Comparison of ENCODE assay signal across 9 cellular contexts in the genomic region with DNA sequence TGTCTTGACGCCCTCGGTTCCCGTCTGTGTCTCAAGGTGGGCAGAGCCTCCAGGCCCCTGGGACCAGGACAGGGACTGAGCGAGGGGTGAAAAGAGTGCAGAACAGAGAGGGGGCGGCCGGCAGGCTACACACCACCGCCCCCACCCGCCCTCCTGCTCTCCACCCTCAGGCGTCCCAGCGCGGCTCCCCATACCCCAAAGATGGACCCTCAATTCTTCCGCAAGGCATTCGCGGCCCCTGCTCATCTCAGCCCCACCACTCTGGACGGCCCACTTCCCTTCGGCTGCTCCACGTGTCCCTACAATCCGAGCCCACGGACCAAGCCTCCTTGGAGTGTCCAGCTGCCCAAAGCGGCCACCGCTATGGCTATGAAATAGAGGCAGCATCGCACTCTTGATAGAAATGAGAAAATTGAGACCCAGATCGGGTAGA. TPM values are rescaled to one million over a fixed set of nuclear protein-coding genes. Genes with fewer than 3 reads are reported as not detected.
DNase-seq lines count a peak whose midpoint lies in the region; ATAC-seq, FAIRE-seq and TF ChIP-seq lines count a peak whose summit lies in the region.
"Had no signal": no experiment of that assay in that cellular context is flagged by ENCODE, and none has a peak within 500 bp of the region (broad histone marks: within the 10 kb centered on the region; RNA-seq: fewer than 3 reads in every experiment).

No MANE protein-coding gene starts in this region.

- TF ChIP-seq CTCF in GM12864 (IDR thresholded peaks at IDR 0.05; ENCODE audit: low read depth, low read length, missing control alignments) (no peak), RWPE2 (IDR thresholded peaks at IDR 0.05; ENCODE audit: poor library complexity, severe bottlenecking) (no peak), fibroblast of mammary gland (conservative IDR thresholded peaks at IDR 0.05; ENCODE audit: control insufficient read depth, insufficient read depth, low read depth, low read length) (no peak), retinal pigment epithelial cell (conservative IDR thresholded peaks at IDR 0.05; ENCODE audit: low read depth, low read length) (no peak)

- H3K27ac ChIP-seq in RWPE2 (ENCODE audit: poor library complexity, severe bottlenecking), result peak overlapping the region; percentile 82

- no peaks in the 10 kb centered on the region for H3K27me3 ChIP-seq in RWPE2 (ENCODE audit: insufficient read depth, poor library complexity, severe bottlenecking)

- ATAC-seq in RWPE2 (ENCODE audit: low read depth), result no peak
- ATAC-seq: esophagus mucosa had no signal

- DNase-seq in GM12864 (ENCODE audit: low read depth) (no peak), RWPE2 (ENCODE audit: low spot score) (no peak), fibroblast of mammary gland (ENCODE audit: low read depth) (no peak), retinal pigment epithelial cell (ENCODE audit: low read depth) (no peak), DMS153 treated with DMSO at 0.1 percent for 48 hours (lab: John Stamatoyannopoulos, UW; ENCODE audit: unreplicated experiment) (no peak), frontal cortex (ENCODE audit: low spot score in 2 of 2) (no peak), NCI-H1694 (lab: John Stamatoyannopoulos, UW) (no peak), foreskin melanocyte (no peak)

- peaks cover 23% of the 10 kb centered on the region for H3K4me1 ChIP-seq in RWPE2 (ENCODE audit: insufficient read depth, poor library complexity, severe bottlenecking)

- H3K4me3 ChIP-seq in GM12864 (ENCODE audit: low read depth, low read length), result peak overlapping the region; percentile 81
- H3K4me3 ChIP-seq in RWPE2 (ENCODE audit: severe bottlenecking), result peak overlapping the region; percentile 61
- H3K4me3 ChIP-seq in fibroblast of mammary gland (ENCODE audit: control insufficient read depth, low read depth, low read length), result peak overlapping the region; percentile 83
- H3K4me3 ChIP-seq in retinal pigment epithelial cell (ENCODE audit: low read length), result peak overlapping the region; percentile 76

- FAIRE-seq in frontal cortex (lab: Jason Lieb, UNC), result no peak

- H3K36me3 ChIP-seq in RWPE2 (ENCODE audit: low read depth), result no peaks in the 10 kb centered on the region

- no peaks in the 10 kb centered on the region for H3K9me3 ChIP-seq in RWPE2 (ENCODE audit: severe bottlenecking)

RNA-seq across cellular contexts. Expression of a gene that starts 1.8 kb away (rescaled TPM):
- total RNA-seq in frontal cortex, result 2.9 TPM

RNA-seq across cellular contexts. Expression of a gene that starts 13.3 kb away (rescaled TPM):
- 5.3 TPM for total RNA-seq in frontal cortex

RNA-seq across cellular contexts. Expression of a gene that starts 23.7 kb away (rescaled TPM):
- 42.0 TPM for total RNA-seq in frontal cortex

RNA-seq across cellular contexts. Expression of a gene that starts 43.6 kb away (rescaled TPM):
- total RNA-seq in frontal cortex, result 1.2 TPM

RNA-seq across cellular contexts. Expression of a gene that starts 43.6 kb away (rescaled TPM):
- 11.4 TPM for total RNA-seq in frontal cortex
